ENCODE assay signal across 8 cellular contexts in genomic region chr2:159798376-159798724, GRCh38. TPM values are rescaled to one million over a fixed set of nuclear protein-coding genes. Genes with fewer than 3 reads are reported as not detected.
A peak's percentile ranks its signal among the peaks of the same experiment; 100 is the strongest.
DNase-seq lines count a peak whose midpoint lies in the region; ATAC-seq, FAIRE-seq and TF ChIP-seq lines count a peak whose summit lies in the region.

No MANE protein-coding gene starts in this region.

- H3K4me3 ChIP-seq in ACC112 (ENCODE audit: low read depth, low read length) (peak overlapping the region; percentile 94), K562 (peak overlapping the region; percentile 21; the same call in 1 of the 2 replicates), mesenchymal stem cell (ENCODE audit: insufficient read depth in 1 of 2, low read depth in 1 of 2, low read length in 2 of 2) (peak overlapping the region; percentile 92 to 97)

- H3K4me2 ChIP-seq in H9 (ENCODE audit: insufficient read depth, insufficient read length, low read length), result peak overlapping the region; percentile 44
- H3K4me2 ChIP-seq in K562 (ENCODE audit: insufficient read depth, low read length), result no peak overlapping the region; the same call in 1 of the 2 replicates
- peak overlapping the region; percentile 91 for H3K4me2 ChIP-seq in mesenchymal stem cell (ENCODE audit: low read length, poor library complexity, severe bottlenecking)

- H2AFZ ChIP-seq in ACC112 (ENCODE audit: low read length, unreplicated experiment) (peak overlapping the region; percentile 26), H9 (ENCODE audit: low read length) (no peak overlapping the region), K562 (ENCODE audit: low read depth, low read length) (no peak overlapping the region; the same call in 1 of the 2 replicates), mesenchymal stem cell (ENCODE audit: low read depth, low read length) (no peak overlapping the region)

- no peak for TF ChIP-seq CTCF in H9 (conservative IDR thresholded peaks at IDR 0.05)
- TF ChIP-seq CTCF in K562 (IDR thresholded peaks at IDR 0.05 in 2 of 3, conservative IDR thresholded peaks at IDR 0.05 in 1 of 3; ENCODE audit: insufficient read depth in 2 of 3, low read depth in 1 of 3, low read length in 3 of 3), result no peak

- no peak overlapping the region for H2BK5ac ChIP-seq in H9 (ENCODE audit: insufficient read length, low read length)
- no peak overlapping the region for H2BK5ac ChIP-seq in mesenchymal stem cell (ENCODE audit: low read depth, low read length, poor library complexity, severe bottlenecking)

- peaks cover 7 to 13% of the 10 kb centered on the region in 2 experiments for H3K4me1 Mint-ChIP-seq in H9

- FAIRE-seq in K562 (lab: Jason Lieb, UNC), result no peak

- H3K9me3 Mint-ChIP-seq in H9, result no peaks in the 10 kb centered on the region

- H3K27ac Mint-ChIP-seq in H9, result no peak overlapping the region

- H3K79me2 ChIP-seq in ACC112 (ENCODE audit: control insufficient read depth, insufficient read depth, low read length, unreplicated experiment) (peaks cover 14% of the 10 kb centered on the region), H9 (ENCODE audit: insufficient read depth, low read length) (no peaks in the 10 kb centered on the region), K562 (ENCODE audit: control insufficient read depth, insufficient read depth, low read length) (no peaks in the 10 kb centered on the region)

- peaks cover 4% of the 10 kb centered on the region for H3K23me2 ChIP-seq in H9 (ENCODE audit: insufficient read length, low read depth, low read length, poor library complexity, severe bottlenecking)

- H3K27ac ChIP-seq in ACC112 (ENCODE audit: low read depth, low read length) (no peak overlapping the region), H9 (ENCODE audit: insufficient read length, low read depth, low read length) (no peak overlapping the region), K562 (ENCODE audit: extremely low read depth, low read depth, low read length) (no peak overlapping the region), mesenchymal stem cell (ENCODE audit: low read length, poor library complexity, severe bottlenecking) (no peak overlapping the region)

- H3K4ac ChIP-seq in H9 (ENCODE audit: low read depth, low read length), result no peak overlapping the region
- no peak overlapping the region for H3K4ac ChIP-seq in mesenchymal stem cell (ENCODE audit: low read depth in 1 of 2, low read length in 2 of 2)

- no peak for TF ChIP-seq RAD21 in K562 (CRISPR knock-in tag; conservative IDR thresholded peaks at IDR 0.05 in 1 of 2, IDR thresholded peaks at IDR 0.05 in 1 of 2)

- H3T11ph ChIP-seq in H9 (ENCODE audit: low read length), result no peak overlapping the region

- no CpG with 5 or more reads among the region's 9 CpGs for WGBS in H9 (ENCODE audit: extremely low coverage, insufficient read length, low lambda C conversion rate)
- WGBS in K562 (ENCODE audit: insufficient coverage, low coverage, missing lambda C conversion rate), result 42% methylated on average over 9 of the region's 9 CpGs
- 48% methylated on average over 7 of the region's 9 CpGs for WGBS in mesenchymal stem cell

- no peak overlapping the region for H2BK12ac ChIP-seq in H9 (ENCODE audit: insufficient read length, low read depth, low read length)
- H2BK12ac ChIP-seq in mesenchymal stem cell (ENCODE audit: low read length in 2 of 2), result no peak overlapping the region

- no peak overlapping the region for H3K18ac ChIP-seq in H9 (ENCODE audit: insufficient read length, low read depth, low read length)
- H3K18ac ChIP-seq in mesenchymal stem cell (ENCODE audit: low read depth in 1 of 2, low read length in 2 of 2), result no peak overlapping the region

- H2BK20ac ChIP-seq in H9 (ENCODE audit: low read depth, low read length, poor library complexity, severe bottlenecking), result no peak overlapping the region

- H4K20me1 ChIP-seq in H9 (ENCODE audit: control insufficient read depth, insufficient read depth, insufficient read length), result no peaks in the 10 kb centered on the region
- H4K20me1 ChIP-seq in K562 (replicated peaks; ENCODE audit: control insufficient read depth, insufficient read depth, low read length), result no peaks in the 10 kb centered on the region

- no peak overlapping the region for H3K23ac ChIP-seq in H9 (ENCODE audit: insufficient read length, low read depth, low read length)
- H3K23ac ChIP-seq in mesenchymal stem cell (ENCODE audit: low read length in 2 of 2), result no peak overlapping the region

- H3K9me3 ChIP-seq in H9 (ENCODE audit: control insufficient read depth, low read depth, low read length) (no peaks in the 10 kb centered on the region), K562 (replicated peaks; ENCODE audit: control insufficient read depth, insufficient read depth, low read depth, low read length) (no peaks in the 10 kb centered on the region), mesenchymal stem cell (ENCODE audit: control insufficient read depth, low read length) (no peaks in the 10 kb centered on the region)

- H2BK15ac ChIP-seq in H9 (ENCODE audit: low read depth, low read length) (no peak overlapping the region), mesenchymal stem cell (ENCODE audit: low read depth, poor library complexity, severe bottlenecking) (no peak overlapping the region)

- no peak for TF ChIP-seq POLR2A in K562 (conservative IDR thresholded peaks at IDR 0.05)

- in situ Hi-C loops in K562 (cut with MboI), result no loop called here

- H3K27me3 ChIP-seq in ACC112 (ENCODE audit: insufficient read depth, low read length), result no peaks in the 10 kb centered on the region
- H3K27me3 ChIP-seq in H9 (ENCODE audit: insufficient read depth, low read length), result peaks cover 12% of the 10 kb centered on the region; the same call in 1 of the 2 replicates
- peaks cover 27 to 30% of the 10 kb centered on the region in 2 experiments for H3K27me3 ChIP-seq in K562 (ENCODE audit: control insufficient read depth in 2 of 2, insufficient read depth in 2 of 2, low read length in 2 of 2)
- no peaks in the 10 kb centered on the region for H3K27me3 ChIP-seq in mesenchymal stem cell (ENCODE audit: control insufficient read depth in 1 of 2, insufficient read depth in 1 of 2, low read length in 2 of 2)

- no peak overlapping the region for H4K91ac ChIP-seq in H9 (ENCODE audit: insufficient read length, low read depth, low read length)
- no peak overlapping the region for H4K91ac ChIP-seq in mesenchymal stem cell (ENCODE audit: low read length)

- TF ChIP-seq EP300 in K562 (IDR thresholded peaks at IDR 0.05; ENCODE audit: low read length), result no peak

- intact Hi-C loops in K562 (cut with micrococcal nuclease), result no loop called here

- H4K8ac ChIP-seq in H9 (replicated peaks; ENCODE audit: insufficient read length, low read depth, low read length) (no peak overlapping the region), mesenchymal stem cell (ENCODE audit: low read length) (no peak overlapping the region)

- DNase-seq in H9, result no peak
- no peak for DNase-seq in K562 (ENCODE audit: extremely low read depth in 1 of 4, low spot score in 3 of 4)
- DNase-seq in mesenchymal stem cell, result no peak
- DNase-seq in LoVo (ENCODE audit: low spot score), result no peak
- no peak for DNase-seq in kidney glomerular epithelial cell (lab: John Stamatoyannopoulos, UW)
- no peak for DNase-seq in pons (ENCODE audit: low spot score)

- no peak overlapping the region for H2BK120ac ChIP-seq in H9 (ENCODE audit: low read depth, low read length, poor library complexity, severe bottlenecking)
- no peak overlapping the region for H2BK120ac ChIP-seq in mesenchymal stem cell (ENCODE audit: low read depth, low read length)

- BruUV-seq in K562 (replicated peaks; lab: Mats Ljungman, UMichigan), result no TSS peak

- H3K9me1 ChIP-seq in K562 (ENCODE audit: control insufficient read depth, insufficient read depth, low read length), result peaks cover 2% of the 10 kb centered on the region

- H3K27me3 Mint-ChIP-seq in H9 (ENCODE audit: low read depth), result peaks cover 59% of the 10 kb centered on the region

- CTCF ChIA-PET in K562 (lab: Yijun Ruan, JAX; ENCODE audit: low intra/inter-chr PET ratio), result no interaction called here

- H3K4me1 ChIP-seq in ACC112 (ENCODE audit: control insufficient read depth, insufficient read depth, low read length, unreplicated experiment), result peaks cover 20% of the 10 kb centered on the region
- no peaks in the 10 kb centered on the region for H3K4me1 ChIP-seq in H9 (ENCODE audit: insufficient read depth, low read length)
- H3K4me1 ChIP-seq in K562 (replicated peaks in 1 of 2; ENCODE audit: control insufficient read depth in 2 of 2, insufficient read depth in 2 of 2, low read length in 2 of 2), result peaks cover 0 to 10% of the 10 kb centered on the region in 2 experiments; a peak in 2 of 5 replicates
- H3K4me1 ChIP-seq in mesenchymal stem cell (ENCODE audit: control insufficient read depth, insufficient read depth, low read depth, low read length), result peaks cover 10% of the 10 kb centered on the region

- peak overlapping the region; percentile 55 to 72 for H3K4me3 Mint-ChIP-seq in H9

- H3K79me1 ChIP-seq in H9 (ENCODE audit: insufficient read depth, low read depth, low read length, poor library complexity, severe bottlenecking) (no peaks in the 10 kb centered on the region), mesenchymal stem cell (replicated peaks; ENCODE audit: low read length, poor library complexity, severe bottlenecking) (peaks cover 2% of the 10 kb centered on the region)

- H3K36me3 ChIP-seq in ACC112 (ENCODE audit: insufficient read depth, low read length) (no peaks in the 10 kb centered on the region), K562 (ENCODE audit: control insufficient read depth, insufficient read depth, low read length) (no peaks in the 10 kb centered on the region), mesenchymal stem cell (ENCODE audit: control insufficient read depth in 1 of 2, insufficient read depth in 2 of 2, low read depth in 1 of 2, low read length in 2 of 2) (no peaks in the 10 kb centered on the region)

- H2AK5ac ChIP-seq in H9 (ENCODE audit: insufficient read length, low read length), result no peak overlapping the region
- no peak overlapping the region for H2AK5ac ChIP-seq in mesenchymal stem cell (ENCODE audit: low read length, severe bottlenecking)

- no peak for ATAC-seq in K562
- ATAC-seq in GM21515 (IDR thresholded peaks at IDR 0.05; ENCODE audit: unreplicated experiment), result no peak

- no peak overlapping the region for H4K5ac ChIP-seq in H9 (ENCODE audit: insufficient read length, low read depth, low read length)

- POLR2A ChIA-PET in K562 (lab: Yijun Ruan, JAX), result no interaction called here

- no peaks in the 10 kb centered on the region for H3K36me3 Mint-ChIP-seq in H9 (ENCODE audit: insufficient read depth in 1 of 3, low read depth in 3 of 3)

- no peak overlapping the region for H3K56ac ChIP-seq in H9 (ENCODE audit: insufficient read length, low read depth, low read length)

- no peak overlapping the region for H3K9ac ChIP-seq in H9 (ENCODE audit: extremely low read depth, insufficient read length, low read length)
- H3K9ac ChIP-seq in K562 (ENCODE audit: insufficient read depth in 1 of 2, low read depth in 2 of 2, low read length in 2 of 2), result peak overlapping the region in 1 of 2 experiments; percentile 63; a peak in 1 of 4 replicates
- peak overlapping the region; percentile 93 for H3K9ac ChIP-seq in mesenchymal stem cell (ENCODE audit: low read length)

- H3K14ac ChIP-seq in H9 (ENCODE audit: insufficient read depth, low read length) (no peak overlapping the region), mesenchymal stem cell (ENCODE audit: low read length in 2 of 2) (no peak overlapping the region)

RNA-seq across cellular contexts. Expression of gene CD302, which starts 0.3 kb away (rescaled TPM):
- total RNA-seq in H9 (2021) (0.68 and 0.86 TPM in 2 replicates), K562 (2014; rRNA removed) (not detected in 2 replicates), K562 (2014; rRNA removed; fragmentation: Illumina TruSeq; extraction: Trizol) (0.04 TPM in 1 of 2 replicates, not detected in the other), K562 (2015; rRNA removed; fragmentation: Illumina TruSeq; extraction: Trizol) (not detected in 2 replicates), K562 (2021) (0.07 and 0.11 TPM in 2 replicates)
- 0.14 TPM in 1 of 2 replicates, not detected in the other for total RNA-seq in K562 (2011; cell fraction: chromatin; rRNA removed; ENCODE audit: low replicate concordance)
- not detected in 2 replicates for total RNA-seq in K562 (2011; cell fraction: nucleolus; rRNA removed)
- not detected in 2 replicates for total RNA-seq in K562 (2011; cell fraction: nucleoplasm; rRNA removed)
- polyA plus RNA-seq in K562 (2011; rRNA removed) (0.01 and 0.03 TPM in 2 replicates), K562 (2014; fragmentation: Illumina TruSeq; extraction: Trizol) (not detected in 2 replicates), K562 (2014; fragmentation: Nextera tagmentation; extraction: Ambion mirVana) (under 1 TPM in 1 of 2 experiments, not detected in 1; 0.04 TPM), K562 (2014; rRNA removed) (not detected in 2 replicates)
- 0.01 TPM in 1 of 2 replicates, not detected in the other for polyA plus RNA-seq in K562 (2011; cell fraction: cytosol; rRNA removed)
- polyA plus RNA-seq in K562 (2011; cell fraction: nucleus; rRNA removed), result 0.04 TPM in 1 of 2 replicates, not detected in the other
- polyA plus RNA-seq in K562 (2012), result 0.03 TPM in 2 replicates
- 0.04 TPM in 1 of 2 replicates, not detected in the other for polyA minus RNA-seq in K562 (2011; rRNA and poly(A)+ RNA removed)
- not detected in 2 replicates for polyA minus RNA-seq in K562 (2011; cell fraction: cytosol; rRNA and poly(A)+ RNA removed)
- 0.13 and 0.22 TPM in 2 replicates for polyA minus RNA-seq in K562 (2011; cell fraction: nucleus; rRNA and poly(A)+ RNA removed)
- polyA plus RNA-seq in mesenchymal stem cell (2013, experiment 1 of 2), result 11.1 TPM
- 11.3 TPM for polyA plus RNA-seq in mesenchymal stem cell (2013, experiment 2 of 2)

Comparison
In these comparisons a context has a peak if more than half of its experiments do, and no peak if none do; other contexts are left out.
1. H3K4me3 ChIP-seq: peak in every context shown above with its lines; median percentile 94 in mesenchymal stem cell; 94 in ACC112; 21 in K562.